Comparison of ENCODE assay signal across 9 cellular contexts in genomic region chr2:8090748-8091700, GRCh38.
DNase-seq lines count a peak whose midpoint lies in the region; ATAC-seq, FAIRE-seq and TF ChIP-seq lines count a peak whose summit lies in the region.
"Had no signal": no experiment of that assay in that cellular context is flagged by ENCODE, and none has a peak within 500 bp of the region (broad histone marks: within the 10 kb centered on the region; RNA-seq: fewer than 3 reads in every experiment).

No MANE protein-coding gene starts in this region.

- H2BK5ac ChIP-seq in mesenchymal stem cell (ENCODE audit: low read depth, low read length, poor library complexity, severe bottlenecking) = no peak overlapping the region

- H3K4me2 ChIP-seq in K562 (ENCODE audit: insufficient read depth, low read length) = peak overlapping the region; percentile 21
- no peak overlapping the region for H3K4me2 ChIP-seq in mesenchymal stem cell (ENCODE audit: low read length, poor library complexity, severe bottlenecking)

- ATAC-seq in HG02759 (IDR thresholded peaks at IDR 0.05; ENCODE audit: unreplicated experiment) = peak; percentile 77
- peak; percentile 91 for ATAC-seq in K562
- peak; percentile 82 for ATAC-seq in aorta (ENCODE audit: low FRiP score)
- ATAC-seq in HG02678 (IDR thresholded peaks at IDR 0.05; ENCODE audit: unreplicated experiment) = no peak
- ATAC-seq: Panc1 had no signal

- no peaks in the 10 kb centered on the region for H3K36me3 ChIP-seq in Peyer's patch
- no peaks in the 10 kb centered on the region for H3K36me3 ChIP-seq in K562 (ENCODE audit: control insufficient read depth, insufficient read depth, low read length)
- H3K36me3 ChIP-seq in mesenchymal stem cell (ENCODE audit: control insufficient read depth in 1 of 2, insufficient read depth in 2 of 2, low read depth in 1 of 2, low read length in 2 of 2) = no peaks in the 10 kb centered on the region
- no peaks in the 10 kb centered on the region for H3K36me3 ChIP-seq in aorta (ENCODE audit: control insufficient read depth in 1 of 2, insufficient read depth in 2 of 2, low read length in 1 of 2)

- H3K9me3 ChIP-seq in Peyer's patch = no peaks in the 10 kb centered on the region
- H3K9me3 ChIP-seq in K562 (replicated peaks; ENCODE audit: control insufficient read depth, insufficient read depth, low read depth, low read length) = no peaks in the 10 kb centered on the region
- H3K9me3 ChIP-seq in mesenchymal stem cell (ENCODE audit: control insufficient read depth, low read length) = no peaks in the 10 kb centered on the region
- H3K9me3 ChIP-seq in aorta (ENCODE audit: control insufficient read depth, low read length) = no peaks in the 10 kb centered on the region

- H3K4me1 ChIP-seq in Peyer's patch = no peaks in the 10 kb centered on the region
- no peaks in the 10 kb centered on the region; a peak in 1 of 5 replicates for H3K4me1 ChIP-seq in K562 (replicated peaks in 1 of 2; ENCODE audit: control insufficient read depth in 2 of 2, insufficient read depth in 2 of 2, low read length in 2 of 2)
- peaks cover 12% of the 10 kb centered on the region for H3K4me1 ChIP-seq in mesenchymal stem cell (ENCODE audit: control insufficient read depth, insufficient read depth, low read depth, low read length)
- no peaks in the 10 kb centered on the region for H3K4me1 ChIP-seq in aorta (ENCODE audit: control insufficient read depth in 1 of 2, insufficient read depth in 2 of 2, low read length in 2 of 2)

- H2AK5ac ChIP-seq in mesenchymal stem cell (ENCODE audit: low read length, severe bottlenecking) = no peak overlapping the region

- H3K27me3 ChIP-seq in Peyer's patch (no peaks in the 10 kb centered on the region), K562 (ENCODE audit: control insufficient read depth in 2 of 2, insufficient read depth in 2 of 2, low read length in 2 of 2) (peaks cover 3 to 4% of the 10 kb centered on the region in 2 experiments; a peak in 2 of 5 replicates), mesenchymal stem cell (ENCODE audit: control insufficient read depth in 1 of 2, insufficient read depth in 1 of 2, low read length in 2 of 2) (no peaks in the 10 kb centered on the region), aorta (ENCODE audit: control insufficient read depth in 1 of 2, insufficient read depth in 2 of 2, low read length in 1 of 2) (no peaks in the 10 kb centered on the region)

- H3K9me1 ChIP-seq in K562 (ENCODE audit: control insufficient read depth, insufficient read depth, low read length) = no peaks in the 10 kb centered on the region

- no peak overlapping the region for H4K8ac ChIP-seq in mesenchymal stem cell (ENCODE audit: low read length)

- no TSS peak for BruUV-seq in K562 (replicated peaks; lab: Mats Ljungman, UMichigan)

- no peak overlapping the region for H3K23ac ChIP-seq in mesenchymal stem cell (ENCODE audit: low read length in 2 of 2)

- CTCF ChIA-PET in K562 (lab: Yijun Ruan, JAX; ENCODE audit: low intra/inter-chr PET ratio) = no interaction called here

- POLR2A ChIA-PET in K562 (lab: Yijun Ruan, JAX) = no interaction called here

- in situ Hi-C loops in K562 (cut with MboI) = no loop called here

- peak overlapping the region in 1 of 2 experiments; percentile 54 for H2BK12ac ChIP-seq in mesenchymal stem cell (ENCODE audit: low read length in 2 of 2)

- no peak for TF ChIP-seq RAD21 in K562 (CRISPR knock-in tag; conservative IDR thresholded peaks at IDR 0.05 in 1 of 2, IDR thresholded peaks at IDR 0.05 in 1 of 2)

- TF ChIP-seq POLR2A in Peyer's patch (IDR thresholded peaks at IDR 0.05) (no peak), K562 (conservative IDR thresholded peaks at IDR 0.05) (no peak)

- WGBS in K562 (ENCODE audit: insufficient coverage, low coverage, missing lambda C conversion rate) = 5% methylated on average over 5 of the region's 5 CpGs
- WGBS in mesenchymal stem cell = 78% methylated on average over 3 of the region's 5 CpGs
- 90 to 91% methylated on average over 5 of the region's 5 CpGs for WGBS in aorta, 2 donors

- peak overlapping the region; percentile 24 to 74 for H3K4ac ChIP-seq in mesenchymal stem cell (ENCODE audit: low read depth in 1 of 2, low read length in 2 of 2)

- H3K27ac ChIP-seq in Peyer's patch = no peak overlapping the region
- no peak overlapping the region for H3K27ac ChIP-seq in K562 (ENCODE audit: extremely low read depth, low read depth, low read length)
- H3K27ac ChIP-seq in mesenchymal stem cell (ENCODE audit: low read length, poor library complexity, severe bottlenecking) = no peak overlapping the region
- no peak overlapping the region for H3K27ac ChIP-seq in aorta (ENCODE audit: low read depth in 1 of 2, low read length in 2 of 2)

- no peak overlapping the region for H3K14ac ChIP-seq in mesenchymal stem cell (ENCODE audit: low read length in 2 of 2)

- no peak overlapping the region for H2BK120ac ChIP-seq in mesenchymal stem cell (ENCODE audit: low read depth, low read length)

- FAIRE-seq in K562 (lab: Jason Lieb, UNC) = no peak

- H4K20me1 ChIP-seq in K562 (replicated peaks; ENCODE audit: control insufficient read depth, insufficient read depth, low read length) = no peaks in the 10 kb centered on the region

- peak overlapping the region; percentile 35 for H4K91ac ChIP-seq in mesenchymal stem cell (ENCODE audit: low read length)

- H3K79me2 ChIP-seq in K562 (ENCODE audit: control insufficient read depth, insufficient read depth, low read length) = no peaks in the 10 kb centered on the region

- H3K4me3 ChIP-seq in Peyer's patch (no peak overlapping the region), K562 (no peak overlapping the region), mesenchymal stem cell (ENCODE audit: insufficient read depth in 1 of 2, low read depth in 1 of 2, low read length in 2 of 2) (peak overlapping the region in 1 of 2 experiments; percentile 10), aorta (ENCODE audit: low read length in 2 of 2) (no peak overlapping the region)

- H2BK15ac ChIP-seq in mesenchymal stem cell (ENCODE audit: low read depth, poor library complexity, severe bottlenecking) = no peak overlapping the region

- TF ChIP-seq CTCF in Peyer's patch (IDR thresholded peaks at IDR 0.05) = no peak
- no peak for TF ChIP-seq CTCF in K562 (IDR thresholded peaks at IDR 0.05 in 2 of 3, conservative IDR thresholded peaks at IDR 0.05 in 1 of 3; ENCODE audit: insufficient read depth in 2 of 3, low read depth in 1 of 3, low read length in 3 of 3)

- H3K9ac ChIP-seq in K562 (ENCODE audit: insufficient read depth in 1 of 2, low read depth in 2 of 2, low read length in 2 of 2) (no peak overlapping the region), mesenchymal stem cell (ENCODE audit: low read length) (peak overlapping the region; percentile 61)

- H3K18ac ChIP-seq in mesenchymal stem cell (ENCODE audit: low read depth in 1 of 2, low read length in 2 of 2) = peak overlapping the region in 1 of 2 experiments; percentile 5

- TF ChIP-seq EP300 in K562 (IDR thresholded peaks at IDR 0.05; ENCODE audit: low read length) = no peak

- H2AFZ ChIP-seq in K562 (ENCODE audit: low read depth, low read length) (peak overlapping the region; percentile 64), mesenchymal stem cell (ENCODE audit: low read depth, low read length) (no peak overlapping the region)

- intact Hi-C loops in K562 (cut with micrococcal nuclease) = no loop called here
- intact Hi-C loops in aorta (cut with DNase I) = no loop called here

- DNase-seq in GM03348 (ENCODE audit: low spot score) = peak; percentile 82
- peak in 2 of 3 donors; percentile 18 to 67 for DNase-seq in Peyer's patch
- DNase-seq in K562 (ENCODE audit: extremely low read depth in 1 of 4, low spot score in 3 of 4) = peak in 3 of 4 experiments; percentile 17 to 36 (median 24)
- peak; percentile 98 for DNase-seq in mesenchymal stem cell
- peak; percentile 82 to 84 for DNase-seq in aorta
- no peak for DNase-seq in NCI-H2029 (lab: John Stamatoyannopoulos, UW)

- H3K79me1 ChIP-seq in mesenchymal stem cell (replicated peaks; ENCODE audit: low read length, poor library complexity, severe bottlenecking) = no peaks in the 10 kb centered on the region

TF ChIP-seq in K562, 482 proteins besides CTCF, POLR2A, EP300 and RAD21 (continues in another document):
- no peak for TF ChIP-seq MAZ (CRISPR knock-in tag; conservative IDR thresholded peaks at IDR 0.05 in 1 of 2, IDR thresholded peaks at IDR 0.05 in 1 of 2)
- no peak for TF ChIP-seq ZBTB33 (CRISPR knock-in tag; IDR thresholded peaks at IDR 0.05)
- TF ChIP-seq CBFA2T2 (conservative IDR thresholded peaks at IDR 0.05) = 0 out of 2 replicates have a peak, but pooled peaks have one; percentile 8
- TF ChIP-seq RAD51 (IDR thresholded peaks at IDR 0.05; ENCODE audit: borderline replicate concordance, low read depth) = peak; percentile 72
- no peak for TF ChIP-seq ZNF511 (CRISPR knock-in tag; IDR thresholded peaks at IDR 0.05)
- TF ChIP-seq VEZF1 (CRISPR knock-in tag; IDR thresholded peaks at IDR 0.05) = peak; percentile 73
